16 cellular contexts compared by ENCODE assay signal in the genomic region with DNA sequence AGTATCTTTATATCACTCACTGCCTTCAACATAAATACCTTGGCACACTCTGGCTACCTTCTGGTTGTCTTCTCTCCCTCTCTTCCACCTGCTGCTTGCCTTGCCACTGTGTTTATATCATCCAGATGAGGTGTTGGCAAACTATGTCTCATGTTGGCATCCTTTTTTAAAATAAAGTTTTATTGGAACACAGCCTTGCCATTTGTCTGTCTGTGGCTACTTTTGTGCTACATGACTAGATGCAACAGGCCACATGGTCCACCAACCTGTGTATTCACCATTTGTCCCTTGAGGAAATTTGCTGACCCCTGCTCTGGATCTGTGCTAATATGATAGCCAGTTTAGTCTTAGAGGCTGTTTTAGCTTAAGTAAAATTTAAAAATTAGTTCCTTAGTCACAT. TPM values are rescaled to one million over a fixed set of nuclear protein-coding genes. Genes with fewer than 3 reads are reported as not detected.
DNase-seq lines count a peak whose midpoint lies in the region; ATAC-seq, FAIRE-seq and TF ChIP-seq lines count a peak whose summit lies in the region.
"Had no signal": no experiment of that assay in that cellular context is flagged by ENCODE, and none has a peak within 500 bp of the region (broad histone marks: within the 10 kb centered on the region; RNA-seq: fewer than 3 reads in every experiment).

No MANE protein-coding gene starts in this region.

- no peak overlapping the region for H3K4me3 ChIP-seq in HepG2 (replicated peaks in 1 of 3; ENCODE audit: insufficient read depth in 1 of 3, low read depth in 2 of 3, low read length in 3 of 3)
- no peak overlapping the region for H3K4me3 ChIP-seq in right lobe of liver
- H3K4me3 ChIP-seq in GM12878: no peak overlapping the region
- no peak overlapping the region for H3K4me3 ChIP-seq in GM23248
- no peak overlapping the region for H3K4me3 ChIP-seq in kidney (ENCODE audit: low read length in 2 of 2)
- H3K4me3 ChIP-seq: BLaER1, HAP-1 had no signal

- TF ChIP-seq CTCF in HepG2 (CRISPR knock-in tag; IDR thresholded peaks at IDR 0.05) (no peak), right lobe of liver (IDR thresholded peaks at IDR 0.05) (no peak), GM12878 (IDR thresholded peaks at IDR 0.05 in 2 of 3, conservative IDR thresholded peaks at IDR 0.05 in 1 of 3; ENCODE audit: control insufficient read depth in 2 of 3, extremely low read depth in 1 of 3, insufficient read depth in 1 of 3, low read depth in 3 of 3, low read length in 3 of 3) (no peak), kidney (IDR thresholded peaks at IDR 0.05; ENCODE audit: borderline replicate concordance, extremely low read depth, insufficient read depth) (no peak)

- H3K36me3 ChIP-seq in HepG2 (replicated peaks in 1 of 2; ENCODE audit: control insufficient read depth in 1 of 2, insufficient read depth in 2 of 2, low read length in 2 of 2) (peaks cover 2 to 9% of the 10 kb centered on the region in 2 experiments; a peak in 2 of 5 replicates), right lobe of liver (peaks cover 0 to 2% (median 0%) of the 10 kb centered on the region in 4 donors), GM12878 (ENCODE audit: control insufficient read depth in 2 of 2, insufficient read depth in 2 of 2, low read length in 1 of 2) (peaks cover 0 to 3% of the 10 kb centered on the region in 2 experiments; a peak in 2 of 4 replicates), GM23248 (ENCODE audit: low read depth) (peaks cover 9% of the 10 kb centered on the region; the same call in 1 of the 2 replicates), kidney (ENCODE audit: control insufficient read depth in 1 of 2, insufficient read depth in 2 of 2, low read length in 2 of 2) (no peaks in the 10 kb centered on the region)

- H3K27me3 ChIP-seq in HepG2 (ENCODE audit: control insufficient read depth in 1 of 2, insufficient read depth in 2 of 2, low read length in 2 of 2) (no peaks in the 10 kb centered on the region), right lobe of liver (no peaks in the 10 kb centered on the region), GM12878 (replicated peaks in 1 of 2; ENCODE audit: control insufficient read depth in 2 of 2, insufficient read depth in 2 of 2, low read length in 1 of 2) (no peaks in the 10 kb centered on the region), GM23248 (replicated peaks; ENCODE audit: insufficient read depth) (no peaks in the 10 kb centered on the region)
- H3K27me3 ChIP-seq: BLaER1 had no signal

- TF ChIP-seq POLR2A in HepG2 (IDR thresholded peaks at IDR 0.05; ENCODE audit: insufficient read depth in 1 of 2, low read depth in 2 of 2, low read length in 2 of 2) (no peak), right lobe of liver (IDR thresholded peaks at IDR 0.05) (no peak), GM12878 (IDR thresholded peaks at IDR 0.05; ENCODE audit: low read depth, low read length) (no peak)

- RAD21 ChIA-PET in GM12878 (lab: Charles Lee; ENCODE audit: unreplicated experiment): no interaction called here

- DNase-seq in HepG2 (ENCODE audit: low spot score) (no peak), right lobe of liver (no peak), GM12878 (ENCODE audit: low read depth, low spot score) (no peak), myocyte (ENCODE audit: low read depth) (peak; percentile 5), GM23248 (no peak), kidney (no peak)
- DNase-seq: 8988T; CD4-positive, alpha-beta memory T cell; DMS79 treated with DMSO at 0.1 percent for 48 hours; GF-D8; IMR-90; KBM-7 had no signal

- H4K20me1 ChIP-seq in HepG2 (ENCODE audit: insufficient read depth, low read length) (no peaks in the 10 kb centered on the region), GM12878 (ENCODE audit: control insufficient read depth, insufficient read depth) (no peaks in the 10 kb centered on the region), GM23248 (ENCODE audit: insufficient read depth) (peaks cover 14% of the 10 kb centered on the region; the same call in 1 of the 2 replicates)

- H3K4me2 ChIP-seq in HepG2 (ENCODE audit: low read depth, low read length) (no peak overlapping the region), GM12878 (ENCODE audit: control insufficient read depth, insufficient read depth) (no peak overlapping the region), GM23248 (ENCODE audit: unreplicated experiment) (no peak overlapping the region)
- H3K4me2 ChIP-seq: BLaER1 had no signal

- H3K9ac ChIP-seq in HepG2 (ENCODE audit: insufficient read depth, low read depth, low read length) (no peak overlapping the region), GM12878 (ENCODE audit: control insufficient read depth, insufficient read depth, low read length) (no peak overlapping the region), GM23248 (no peak overlapping the region), kidney (ENCODE audit: low read length in 2 of 2) (no peak overlapping the region)
- H3K9ac ChIP-seq: BLaER1 had no signal

- TF ChIP-seq RAD21 in HepG2 (CRISPR knock-in tag; IDR thresholded peaks at IDR 0.05) (no peak), GM12878 (IDR thresholded peaks at IDR 0.05; ENCODE audit: insufficient read depth, low read depth, low read length) (no peak)

- peaks cover 5% of the 10 kb centered on the region; the same call in 1 of the 2 replicates for H3K9me3 ChIP-seq in HepG2 (ENCODE audit: low read length)
- no peaks in the 10 kb centered on the region for H3K9me3 ChIP-seq in right lobe of liver
- peaks cover 3% of the 10 kb centered on the region for H3K9me3 ChIP-seq in GM12878 (replicated peaks; ENCODE audit: control insufficient read depth, insufficient read depth, low read length)
- H3K9me3 ChIP-seq in GM23248 (ENCODE audit: low read depth): no peaks in the 10 kb centered on the region
- H3K9me3 ChIP-seq in kidney (ENCODE audit: control insufficient read depth in 1 of 2, low read length in 2 of 2): peaks cover 0 to under 1% of the 10 kb centered on the region in 2 donors
- H3K9me3 ChIP-seq: HAP-1 had no signal

- H3K9me2 ChIP-seq in GM23248 (ENCODE audit: insufficient read depth): no peaks in the 10 kb centered on the region

- H3K79me2 ChIP-seq in HepG2 (ENCODE audit: insufficient read depth, low read length): peaks cover 7% of the 10 kb centered on the region
- peaks cover 15% of the 10 kb centered on the region for H3K79me2 ChIP-seq in GM12878 (ENCODE audit: control insufficient read depth, insufficient read depth, low read length)
- peaks cover 99% of the 10 kb centered on the region for H3K79me2 ChIP-seq in GM23248 (ENCODE audit: insufficient read depth)

- H3K4me1 ChIP-seq in HepG2 (ENCODE audit: insufficient read depth, low read length): no peaks in the 10 kb centered on the region
- H3K4me1 ChIP-seq in right lobe of liver: no peaks in the 10 kb centered on the region
- H3K4me1 ChIP-seq in GM12878 (ENCODE audit: control insufficient read depth, insufficient read depth, low read length): no peaks in the 10 kb centered on the region; the same call in 1 of the 2 replicates
- H3K4me1 ChIP-seq in GM23248 (ENCODE audit: insufficient read depth): no peaks in the 10 kb centered on the region
- no peaks in the 10 kb centered on the region for H3K4me1 ChIP-seq in kidney (ENCODE audit: control insufficient read depth in 1 of 2, insufficient read depth in 1 of 2, low read depth in 1 of 2, low read length in 2 of 2)

- TF ChIP-seq EP300 in HepG2 (IDR thresholded peaks at IDR 0.05; ENCODE audit: low read depth in 2 of 2, low read length in 2 of 2) (no peak), HepG2 (CRISPR knock-in tag; IDR thresholded peaks at IDR 0.05; ENCODE audit: borderline replicate concordance) (no peak), GM12878 (IDR thresholded peaks at IDR 0.05; ENCODE audit: borderline replicate concordance in 1 of 2, control insufficient read depth in 1 of 2, low read depth in 2 of 2, low read length in 2 of 2) (no peak)

- ATAC-seq in HepG2 (no peak), right lobe of liver (no peak), GM12878 (no peak), HG03469 (IDR thresholded peaks at IDR 0.05; ENCODE audit: unreplicated experiment) (no peak)

- intact Hi-C loops in HepG2 (cut with micrococcal nuclease; ENCODE audit: unreplicated experiment) (no loop called here), right lobe of liver (cut with DNase I) (no loop called here), GM12878 (cut with micrococcal nuclease; ENCODE audit: unreplicated experiment) (no loop called here), kidney (cut with DNase I) (no loop called here)

- CTCF ChIA-PET in HepG2 (lab: Yijun Ruan, JAX; ENCODE audit: low intra/inter-chr PET ratio, low total read pairs) (no interaction called here), GM12878 (lab: Yijun Ruan, JAX) (interaction anchor here (1.3 kb wide), 1 partner anchor 28 kb away, joined by 7 read pairs; no protein-coding TSS in a partner anchor)

- in situ Hi-C loops in HepG2 (cut with HindIII; ENCODE audit: extremely low pct_ligation_motif_present, low pct_unique_long_range_greater_than_20kb): no loop called here
- in situ Hi-C loops in GM12878 (cut with MboI): no loop called here
- in situ Hi-C loops in GM23248 (cut with MboI): no loop called here

- 0 out of 2 replicates have a peak, but pooled peaks cover 8% of the 10 kb centered on the region for H3F3A ChIP-seq in GM23248 (ENCODE audit: insufficient read depth)

- POLR2A ChIA-PET in HepG2 (lab: Yijun Ruan, JAX): interaction anchor here (0.8 kb wide), 1 partner anchor 183 kb away, joined by 3 read pairs; no protein-coding TSS in a partner anchor
- POLR2A ChIA-PET in GM12878 (lab: Charles Lee): no interaction called here

- FAIRE-seq in HepG2 (lab: Jason Lieb, UNC) (no peak), GM12878 (lab: Jason Lieb, UNC) (no peak), kidney (lab: Jason Lieb, UNC) (no peak)
- FAIRE-seq: H1 had no signal

- no peak overlapping the region for H2AFZ ChIP-seq in HepG2 (ENCODE audit: low read length)
- no peak overlapping the region for H2AFZ ChIP-seq in GM12878 (ENCODE audit: control insufficient read depth, low read depth, low read length)
- H2AFZ ChIP-seq in GM23248: no peak overlapping the region

- BruUV-seq in HepG2 (replicated peaks; lab: Mats Ljungman, UMichigan) (no TSS peak), GM12878 (replicated peaks; lab: Mats Ljungman, UMichigan) (no TSS peak)

- SMC1A ChIA-PET in GM12878 (lab: Charles Lee; ENCODE audit: uncharacterized antibody, unreplicated experiment): interaction anchor here (2.6 kb wide), 1 partner anchor 28 kb away, joined by 16 read pairs; no protein-coding TSS in a partner anchor

- no peak overlapping the region for H3K27ac ChIP-seq in HepG2 (ENCODE audit: extremely low read length, insufficient read depth, low read length)
- H3K27ac ChIP-seq in right lobe of liver: no peak overlapping the region
- no peak overlapping the region for H3K27ac ChIP-seq in GM12878 (ENCODE audit: control insufficient read depth, insufficient read depth)
- H3K27ac ChIP-seq in GM23248: no peak overlapping the region
- no peak overlapping the region for H3K27ac ChIP-seq in kidney (ENCODE audit: low read depth in 2 of 2, low read length in 2 of 2)
- H3K27ac ChIP-seq: BLaER1 had no signal

RNA-seq across cellular contexts. Expression of gene NSRP1, which starts 36.8 kb away (rescaled TPM):
- 12.7 and 14.3 TPM in 2 replicates for total RNA-seq in HepG2 (2016; rRNA removed; fragmentation: Illumina TruSeq; extraction: Trizol)
- total RNA-seq in HepG2 (2016; cell fraction: cytosol; rRNA removed; fragmentation: Illumina TruSeq; extraction: Trizol; ENCODE audit: low read depth): 4.8 and 4.9 TPM in 2 replicates
- 11.4 and 13.2 TPM in 2 replicates for total RNA-seq in HepG2 (2016; cell fraction: insoluble cytoplasmic fraction; rRNA removed; fragmentation: Illumina TruSeq; extraction: Trizol)
- 6.2 and 6.9 TPM in 2 replicates for total RNA-seq in HepG2 (2016; cell fraction: membrane; rRNA removed; fragmentation: Illumina TruSeq; extraction: Trizol)
- 17.0 and 18.8 TPM in 2 replicates for total RNA-seq in HepG2 (2016; cell fraction: nucleus; rRNA removed; fragmentation: Illumina TruSeq; extraction: Trizol)
- polyA plus RNA-seq in HepG2 (2011; rRNA removed): 6.9 and 7.0 TPM in 2 replicates
- 4.6 and 5.9 TPM in 2 replicates for polyA plus RNA-seq in HepG2 (2011; cell fraction: cytosol; rRNA removed)
- 7.8 and 8.7 TPM in 2 replicates for polyA plus RNA-seq in HepG2 (2011; cell fraction: nucleus; rRNA removed)
- 9.8 and 14.0 TPM in 2 replicates for polyA plus RNA-seq in HepG2 (2012)
- polyA plus RNA-seq in HepG2 (2016; cell fraction: cytosol; fragmentation: Illumina TruSeq; extraction: Trizol; ENCODE audit: low read depth): 2.3 and 2.7 TPM in 2 replicates
- polyA plus RNA-seq in HepG2 (2016; cell fraction: insoluble cytoplasmic fraction; fragmentation: Illumina TruSeq; extraction: Trizol; ENCODE audit: low read depth): 20.2 and 23.2 TPM in 2 replicates
- 4.3 and 5.8 TPM in 2 replicates for polyA plus RNA-seq in HepG2 (2016; cell fraction: membrane; fragmentation: Illumina TruSeq; extraction: Trizol; ENCODE audit: low read depth)
- 29.8 and 32.2 TPM in 2 replicates for polyA plus RNA-seq in HepG2 (2016; cell fraction: nucleus; fragmentation: Illumina TruSeq; extraction: Trizol; ENCODE audit: insufficient read depth, low read depth)
- 5.6 and 19.0 TPM in 2 replicates for polyA minus RNA-seq in HepG2 (2011; rRNA and poly(A)+ RNA removed; ENCODE audit: low replicate concordance)
- polyA minus RNA-seq in HepG2 (2011; cell fraction: cytosol; rRNA and poly(A)+ RNA removed): 3.8 and 5.9 TPM in 2 replicates
- polyA minus RNA-seq in HepG2 (2011; cell fraction: nucleus; rRNA and poly(A)+ RNA removed): 31.1 and 34.6 TPM in 2 replicates
- 10 to 100 TPM in 1 of 6 experiments, 1 to 10 TPM in 5; 5.8 to 11.7 (median 8.1) TPM for total RNA-seq in right lobe of liver
- total RNA-seq in GM12878 (2013; cell fraction: nucleolus; rRNA removed): 41.3 and 45.8 TPM in 2 replicates
- total RNA-seq in GM12878 (2014; rRNA removed): 12.5 and 15.6 TPM in 2 replicates
- 29.0 and 30.5 TPM in 2 replicates for total RNA-seq in GM12878 (2014; rRNA removed; fragmentation: Illumina TruSeq; extraction: Trizol)
- 16.2 and 20.3 TPM in 2 replicates for total RNA-seq in GM12878 (2021)
- polyA plus RNA-seq in GM12878 (2011; ENCODE audit: low read depth): 31.6 TPM
- polyA plus RNA-seq in GM12878 (2011; rRNA removed): 18.0 and 22.5 TPM in 2 replicates
- 9.7 and 13.6 TPM in 2 replicates for polyA plus RNA-seq in GM12878 (2011; cell fraction: cytosol; rRNA removed)
- polyA plus RNA-seq in GM12878 (2011; cell fraction: nucleus; rRNA removed): 12.0 and 13.0 TPM in 2 replicates
- 28.0 and 32.9 TPM in 2 replicates for polyA plus RNA-seq in GM12878 (2012)
- 48.9 and 85.2 TPM in 2 replicates for polyA plus RNA-seq in GM12878 (2014; fragmentation: Illumina TruSeq; extraction: Trizol)
- polyA plus RNA-seq in GM12878 (2014; fragmentation: Nextera tagmentation; extraction: Ambion mirVana): 10 to 100 TPM; 57.2 to 69.7 TPM
- 18.4 and 20.1 TPM in 2 replicates for polyA plus RNA-seq in GM12878 (2014; rRNA removed)
- 10 to 100 TPM; 46.6 to 47.2 TPM for polyA plus RNA-seq in GM12878 (2016; fragmentation: Nextera tagmentation; extraction: Ambion mirVana)
- polyA minus RNA-seq in GM12878 (2011; rRNA and poly(A)+ RNA removed): 5.9 and 7.5 TPM in 2 replicates
- polyA minus RNA-seq in GM12878 (2011; cell fraction: cytosol; rRNA and poly(A)+ RNA removed): 9.9 and 11.9 TPM in 2 replicates
- polyA minus RNA-seq in GM12878 (2011; cell fraction: nucleus; rRNA and poly(A)+ RNA removed): 13.9 and 32.1 TPM in 2 replicates
- 12.4 and 16.3 TPM in 2 replicates for total RNA-seq in myocyte
- polyA plus RNA-seq in myocyte (2012): 16.5 TPM
- total RNA-seq in GM23248 (2014; rRNA removed; shearing (Covaris generic)): 7.7 and 11.8 TPM in 2 replicates
- 53.5 and 54.8 TPM in 2 replicates for polyA plus RNA-seq in GM23248 (2016; fragmentation: Nextera tagmentation; extraction: Ambion mirVana)
- 40.2 TPM for total RNA-seq in kidney
- 17.2 TPM for polyA plus RNA-seq in kidney (ENCODE audit: insufficient read depth, low read depth, low replicate concordance)
